13 cellular contexts compared by ENCODE assay signal in the genomic region with DNA sequence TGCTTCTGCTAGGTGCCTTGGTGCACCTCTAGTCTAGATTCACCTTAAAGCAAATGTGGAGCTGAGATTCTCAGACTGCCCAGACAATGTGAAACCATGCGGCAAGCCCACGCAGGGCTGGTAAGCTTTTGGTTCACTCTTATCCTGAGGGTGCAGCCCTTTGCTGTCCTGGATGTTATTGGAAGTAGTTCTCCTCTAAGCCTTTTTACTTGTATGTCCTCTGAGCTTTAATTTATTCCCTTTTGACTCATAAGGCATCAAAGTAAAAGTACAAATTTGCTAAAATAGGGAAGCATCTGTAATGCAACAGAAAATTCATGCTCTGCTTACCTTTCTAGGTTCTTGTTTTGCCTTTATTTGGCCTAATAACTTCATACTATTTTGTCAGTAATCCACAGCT.
DNase-seq lines count a peak whose midpoint lies in the region; ATAC-seq and TF ChIP-seq lines count a peak whose summit lies in the region.
"Had no signal": no experiment of that assay in that cellular context is flagged by ENCODE, and none has a peak within 500 bp of the region (broad histone marks: within the 10 kb centered on the region; RNA-seq: fewer than 3 reads in every experiment).

No MANE protein-coding gene starts in this region.

- peak; percentile 50 for DNase-seq in RPMI7951 (ENCODE audit: low read depth)
- DNase-seq in NCI-H128 (lab: John Stamatoyannopoulos, UW; ENCODE audit: unreplicated experiment) = no peak
- no peak for DNase-seq in GM13977 (ENCODE audit: low spot score)
- no peak for DNase-seq in OCI-M1 (lab: John Stamatoyannopoulos, UW)
- no peak for DNase-seq in activated effector memory CD4-positive, alpha-beta T cell treated with Interleukin-2 at 50 U/mL for 16 hours
- DNase-seq: activated CD8-positive, alpha-beta T cell treated with anti-CD3 and anti-CD28 coated beads for 36 hours; foreskin melanocyte; NCI-H1417 treated with DMSO at 0.1 percent for 48 hours; RPMI8226; stimulated activated CD4-positive, alpha-beta T cell treated with anti-CD3 and anti-CD28 coated beads, Interleukin-15, amount 100 ng/mL, for 24 hours had no signal

- ATAC-seq in GM18502 (IDR thresholded peaks at IDR 0.05; ENCODE audit: poor library complexity, unreplicated experiment) = peak; percentile 88
- ATAC-seq in GM21390 (IDR thresholded peaks at IDR 0.05; ENCODE audit: unreplicated experiment) = peak; percentile 89
- ATAC-seq in HG03064 (IDR thresholded peaks at IDR 0.05; ENCODE audit: low read depth, unreplicated experiment) = peak; percentile 67
- ATAC-seq: activated CD8-positive, alpha-beta T cell treated with anti-CD3 and anti-CD28 coated beads for 36 hours had no signal

- TF ChIP-seq CTCF in GM13977 (IDR thresholded peaks at IDR 0.05; ENCODE audit: extremely low read depth, insufficient read depth, missing control alignments) = no peak

- in situ Hi-C loops in GM13977 (cut with MboI; ENCODE audit: low pct_unique_long_range_greater_than_20kb, low sequenced_read_pairs, unreplicated experiment) = no loop called here
